ENCODE assay signal across 9 cellular contexts in the genomic region with DNA sequence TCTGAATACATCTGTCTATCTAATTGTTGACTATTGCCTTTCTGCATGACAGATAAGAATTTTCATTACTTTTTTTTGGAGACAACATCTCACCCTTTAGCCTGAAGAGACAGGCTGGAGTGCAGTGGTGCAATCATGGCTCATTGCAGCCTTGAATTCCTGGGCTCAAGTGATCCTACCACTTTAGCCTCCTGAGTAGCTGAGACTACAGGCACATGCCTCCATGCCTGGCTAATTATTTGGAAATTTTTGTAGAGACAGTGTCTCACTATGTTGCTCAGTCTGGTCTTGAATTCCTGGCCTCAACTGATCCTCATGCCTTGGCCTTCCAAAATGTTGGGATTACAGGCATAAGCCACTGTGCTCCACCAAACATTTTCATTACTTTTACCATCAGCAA.
"Had no signal": no experiment of that assay in that cellular context is flagged by ENCODE, and none has a peak within 500 bp of the region (broad histone marks: within the 10 kb centered on the region; RNA-seq: fewer than 3 reads in every experiment).

No MANE protein-coding gene starts in this region.

- H3K4me1 Mint-ChIP-seq: GM23338 had no signal

- H3K27ac ChIP-seq: GM23248 had no signal

- H2AFZ ChIP-seq: GM23248, GM23338 had no signal

- DNase-seq: GM23248, GOT3, H7, H9, HCEC 1CT, HFFc6 had no signal

- H3K27ac Mint-ChIP-seq: GM23338, H9, HFFc6 had no signal

- ATAC-seq: GM23338, HCT116 had no signal

- H3K9me3 ChIP-seq: HAP-1 had no signal

- H3K9me3 Mint-ChIP-seq: GM23338, HFFc6 had no signal

- H3K36me3 ChIP-seq: HAP-1 had no signal

- H3K4me2 ChIP-seq: GM23338 had no signal

- H3K4me3 ChIP-seq: GM23248, GM23338, HAP-1 had no signal

- H3K9ac ChIP-seq: GM23248 had no signal

- H3K4me3 Mint-ChIP-seq: GM23338, H9, HFFc6 had no signal

- H3K4me1 ChIP-seq: HAP-1 had no signal
